8 cellular contexts compared by ENCODE assay signal in the genomic region with DNA sequence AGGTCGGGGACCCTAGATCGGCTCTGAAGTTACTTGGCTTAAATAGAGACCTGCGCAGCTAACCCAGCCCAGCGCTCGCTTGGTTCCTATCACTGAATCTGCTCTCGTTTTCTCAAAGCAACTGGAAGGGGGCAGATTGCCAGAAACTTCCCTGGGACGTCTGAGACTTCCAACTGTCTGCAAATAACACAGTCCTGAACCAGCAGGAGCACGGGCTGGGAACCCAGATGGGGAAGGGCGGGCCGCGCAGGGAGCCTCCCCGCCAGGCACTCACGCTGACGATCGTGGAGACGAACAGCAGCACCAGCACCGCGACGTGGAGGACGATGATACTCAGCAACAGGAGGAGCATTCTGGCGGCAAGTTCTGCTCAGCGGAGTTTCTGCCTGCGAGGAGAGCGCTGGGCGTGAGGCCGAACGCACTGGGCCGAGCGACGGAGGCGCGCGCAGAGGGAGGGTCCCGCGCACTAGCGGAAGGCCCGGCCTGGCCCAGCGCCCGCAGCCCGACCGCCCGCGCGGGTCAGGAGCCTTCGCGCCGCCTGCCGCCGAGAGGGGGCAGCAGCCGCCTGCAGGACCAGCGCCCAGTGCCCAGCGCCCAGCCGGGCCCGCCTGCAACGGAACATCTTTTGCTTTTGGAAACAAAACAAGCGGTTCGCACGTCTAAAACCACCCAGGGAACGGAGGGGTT. TPM values are rescaled to one million over a fixed set of nuclear protein-coding genes. Genes with fewer than 3 reads are reported as not detected.
A peak's percentile ranks its signal among the peaks of the same experiment; 100 is the strongest.
DNase-seq lines count a peak whose midpoint lies in the region; ATAC-seq, FAIRE-seq and TF ChIP-seq lines count a peak whose summit lies in the region.

No MANE protein-coding gene starts in this region.

- WGBS in heart right ventricle, 2 donors, result 0 to 1% methylated on average over 56 to 59 of the region's 59 CpGs
- 0 to 1% methylated on average over 46 to 59 of the region's 59 CpGs for WGBS in pancreas, 2 donors

- H3K27me3 ChIP-seq in heart right ventricle (peaks cover 0 to 45% (median 0%) of the 10 kb centered on the region in 7 donors), pancreas (no peaks in the 10 kb centered on the region)

- H3K27ac ChIP-seq in heart right ventricle, result peak overlapping the region; percentile 92 to 100 (median 98)
- H3K27ac ChIP-seq in pancreas, result peak overlapping the region in 3 of 4 donors; percentile 67 to 69 (median 68)

- peak; percentile 56 to 75 (median 70) for ATAC-seq in heart right ventricle
- peak; percentile 77 to 82 (median 81) for ATAC-seq in pancreas
- ATAC-seq in HG03135 (IDR thresholded peaks at IDR 0.05; ENCODE audit: unreplicated experiment), result no peak

- H3K36me3 ChIP-seq in heart right ventricle, result peaks cover 0 to 41% (median 26%) of the 10 kb centered on the region in 9 donors
- H3K36me3 ChIP-seq in pancreas, result no peaks in the 10 kb centered on the region

- H3K9me3 ChIP-seq in heart right ventricle (no peaks in the 10 kb centered on the region), pancreas (no peaks in the 10 kb centered on the region)

- H3K4me3 ChIP-seq in GM12865 (ENCODE audit: low read depth, low read length) (no peak overlapping the region), heart right ventricle (peak overlapping the region; percentile 49 to 89 (median 80)), pancreas (peak overlapping the region; percentile 33 to 65 (median 49))

- peaks cover 15 to 69% (median 59%) of the 10 kb centered on the region in 9 donors for H3K4me1 ChIP-seq in heart right ventricle
- H3K4me1 ChIP-seq in pancreas, result peaks cover 23 to 28% (median 24%) of the 10 kb centered on the region in 3 donors

- DNase-seq in GM12865 (ENCODE audit: low read depth) (peak; percentile 33), HPDE6-E6E7 (ENCODE audit: extremely low spot score) (peak; percentile 59), SK-N-DZ (ENCODE audit: low spot score) (peak; percentile 51), amniotic stem cell (lab: John Stamatoyannopoulos, UW) (peak; percentile 64), heart right ventricle (peak; percentile 88 to 92), pancreas (peak; percentile 76 to 94 (median 88)), ureter (ENCODE audit: low spot score) (peak; percentile 88)

- TF ChIP-seq CTCF in GM12865 (IDR thresholded peaks at IDR 0.05; ENCODE audit: insufficient read depth, low read depth, low read length, missing control alignments) (peak; percentile 55), heart right ventricle (IDR thresholded peaks at IDR 0.05) (peak; percentile 75 to 98 (median 90)), pancreas (IDR thresholded peaks at IDR 0.05) (peak; percentile 74 to 87 (median 82))

- FAIRE-seq in pancreas (lab: Jason Lieb, UNC), result no peak

- intact Hi-C loops in heart right ventricle (cut with DNase I), result loop anchor here in 9 of 10 donors (1.0 to 10.0 kb wide), 11 partner anchors 82 to 243 kb away; partner anchors contain the start of gene TEKT3 (in 2 of the 9)
- intact Hi-C loops in pancreas (cut with DNase I), result loop anchor here in 1 of 3 donors (5.0 kb wide), 1 partner anchor 242 kb away; no protein-coding TSS in a partner anchor

RNA-seq across cellular contexts. Expression of gene PMP22, which starts 4.6 kb away (rescaled TPM):
- polyA plus RNA-seq in SK-N-DZ (2014; cell fraction: cytosol; rRNA removed), result 1.2 and 2.7 TPM in 2 replicates
- 0.21 and 1.0 TPM in 2 replicates for polyA plus RNA-seq in SK-N-DZ (2014; cell fraction: nucleus; rRNA removed)
- 100 to 1,000 TPM in 9 of 10 donors, 10 to 100 TPM in 1; 99.1 to 241 (median 158) TPM for total RNA-seq in heart right ventricle
- polyA plus RNA-seq in heart right ventricle, result 100 to 1,000 TPM in 1 of 2 donors, 10 to 100 TPM in 1; 62.0 to 178 TPM
- 10 to 100 TPM in 3 of 6 donors, 1 to 10 TPM in 3; 5.8 to 24.8 (median 10.5) TPM for total RNA-seq in pancreas
- 10 to 100 TPM in 1 of 2 donors, 1 to 10 TPM in 1; 6.7 to 13.9 TPM for polyA plus RNA-seq in pancreas
- 117 TPM for total RNA-seq in ureter

Comparison
In these comparisons a context has a peak if more than half of its experiments do, and no peak if none do; other contexts are left out.
1. DNase-seq: peak in every context shown above with its lines; median percentile 90 in heart right ventricle; 88 in pancreas; 88 in ureter; 64 in amniotic stem cell; 59 in HPDE6-E6E7; 51 in SK-N-DZ; 33 in GM12865.